Comparison of ENCODE assay signal across 35 cellular contexts in the genomic region with DNA sequence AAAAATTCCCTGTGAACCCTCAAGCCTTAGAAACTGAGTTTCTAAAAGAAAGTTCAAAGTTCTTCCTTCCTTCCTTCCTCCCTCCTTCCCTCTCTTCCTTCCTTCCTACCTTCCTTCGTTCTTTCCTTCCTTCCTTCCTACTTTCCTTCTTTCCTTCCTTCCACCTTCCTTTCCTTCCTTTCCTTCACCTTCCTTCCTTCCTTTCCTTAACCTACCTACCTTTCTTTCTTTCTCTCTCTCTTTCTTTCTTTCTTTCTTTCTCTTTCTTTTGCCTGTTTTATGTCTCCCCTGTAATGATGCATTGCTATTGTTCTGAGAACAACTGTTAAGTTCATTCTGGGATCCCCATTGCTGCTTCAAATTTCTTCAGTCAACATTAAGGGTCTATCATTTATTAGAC.
"Had no signal": no experiment of that assay in that cellular context is flagged by ENCODE, and none has a peak within 500 bp of the region (broad histone marks: within the 10 kb centered on the region; RNA-seq: fewer than 3 reads in every experiment).

No MANE protein-coding gene starts in this region.

- H3K36me3 ChIP-seq: MG63 had no signal

- H3K27me3 ChIP-seq: MG63 had no signal

- H3K4me3 ChIP-seq: MG63 had no signal

- H3K9me3 ChIP-seq: MG63 had no signal

- DNase-seq: Karpas-422, Kasumi-1, MG63, MM.1S, MV-4-11, NCI-H1048, NCI-H1092, NCI-H1092 treated with DMSO at 0.1 percent for 48 hours, NCI-H1105, NCI-H1105 treated with DMSO at 0.1 percent for 48 hours, NCI-H1417, NCI-H1417 treated with DMSO at 0.1 percent for 48 hours, NCI-H1436, NCI-H1436 treated with DMSO at 0.1 percent for 48 hours, NCI-H146, NCI-H1694, NCI-H1694 treated with DMSO at 0.1 percent for 48 hours, NCI-H187, NCI-H187 treated with DMSO at 0.1 percent for 48 hours, NCI-H1930, NCI-H2029, NCI-H2029 treated with DMSO at 0.1 percent for 48 hours, NCI-H2081, NCI-H2081 treated with DMSO at 0.1 percent for 48 hours, NCI-H2107, NCI-H2171, NCI-H2171 treated with DMSO at 0.1 percent for 48 hours, NCI-H2227 treated with DMSO at 0.1 percent for 48 hours, NCI-H226, NCI-H345, NCI-H446, NCI-H446 treated with DMSO at 0.1 percent for 48 hours, NCI-H510A, NCI-H510A treated with DMSO at 0.1 percent for 48 hours, NCI-H524 had no signal
